20 cellular contexts compared by ENCODE assay signal in the genomic region with DNA sequence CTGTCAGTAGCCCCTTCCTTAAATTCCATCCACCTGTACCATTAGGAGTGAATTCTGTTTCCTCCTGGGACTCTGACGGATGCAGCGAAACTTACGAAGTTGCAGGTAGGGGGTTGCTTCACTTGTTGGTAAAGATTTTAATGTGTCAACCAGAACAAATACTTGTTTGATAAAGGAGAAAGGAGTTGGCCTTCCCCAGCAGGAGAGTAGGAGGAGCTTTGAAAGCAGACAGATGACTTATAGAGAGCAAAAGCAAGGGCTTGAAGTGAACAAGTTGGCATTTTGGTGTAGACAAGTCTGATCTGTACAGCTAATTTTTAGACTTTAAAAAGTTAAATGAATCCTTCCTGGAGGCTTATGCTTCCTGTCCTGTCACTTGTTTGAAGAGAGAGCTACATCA. TPM values are rescaled to one million over a fixed set of nuclear protein-coding genes. Genes with fewer than 3 reads are reported as not detected.
A peak's percentile ranks its signal among the peaks of the same experiment; 100 is the strongest.
DNase-seq lines count a peak whose midpoint lies in the region; ATAC-seq and TF ChIP-seq lines count a peak whose summit lies in the region.
"Had no signal": no experiment of that assay in that cellular context is flagged by ENCODE, and none has a peak within 500 bp of the region (broad histone marks: within the 10 kb centered on the region; RNA-seq: fewer than 3 reads in every experiment).

No MANE protein-coding gene starts in this region.

- H3K27me3 ChIP-seq in BLaER1 treated with 17β-estradiol and CSF1 and Interleukin-3, amounts not matched to agents 10 nM and 100 nM = no peaks in the 10 kb centered on the region
- H3K27me3 ChIP-seq in body of pancreas (no peaks in the 10 kb centered on the region), endodermal cell (ENCODE audit: control insufficient read depth, insufficient read depth, low read length, poor library complexity, severe bottlenecking) (no peaks in the 10 kb centered on the region)
- no peaks in the 10 kb centered on the region for H3K27me3 ChIP-seq in naive thymus-derived CD4-positive, alpha-beta T cell (ENCODE audit: control insufficient read depth in 2 of 2, insufficient read depth in 2 of 2, low read length in 2 of 2)

- peaks cover 0 to 9% (median 0%) of the 10 kb centered on the region in 11 experiments; a peak in 1 of 22 replicates for H3K36me3 ChIP-seq in BLaER1 treated with 17β-estradiol and CSF1 and Interleukin-3, amounts not matched to agents 10 nM and 100 nM
- H3K36me3 ChIP-seq in body of pancreas (replicated peaks in 1 of 2; ENCODE audit: insufficient read depth in 1 of 2, low read depth in 2 of 2) = no peaks in the 10 kb centered on the region
- H3K36me3 ChIP-seq in endodermal cell (ENCODE audit: control insufficient read depth, insufficient read depth, low read length) = no peaks in the 10 kb centered on the region
- H3K36me3 ChIP-seq in naive thymus-derived CD4-positive, alpha-beta T cell (ENCODE audit: control insufficient read depth in 2 of 3, insufficient read depth in 3 of 3, low read length in 3 of 3) = no peaks in the 10 kb centered on the region

- peaks cover 31% of the 10 kb centered on the region for H3K27me3 Mint-ChIP-seq in endodermal cell (ENCODE audit: insufficient read depth)
- H3K27me3 Mint-ChIP-seq in naive thymus-derived CD4-positive, alpha-beta T cell = peaks cover 0 to 20% (median 13%) of the 10 kb centered on the region in 5 donors

- peaks cover 10 to 41% (median 15%) of the 10 kb centered on the region in 11 experiments; a peak in 21 of 22 replicates for H3K9me3 ChIP-seq in BLaER1 treated with 17β-estradiol and CSF1 and Interleukin-3, amounts not matched to agents 10 nM and 100 nM (replicated peaks in 1 of 11)
- H3K9me3 ChIP-seq in body of pancreas = no peaks in the 10 kb centered on the region
- H3K9me3 ChIP-seq in endodermal cell (ENCODE audit: control insufficient read depth, low read length) = peaks cover 13% of the 10 kb centered on the region
- H3K9me3 ChIP-seq in naive thymus-derived CD4-positive, alpha-beta T cell (ENCODE audit: control insufficient read depth in 2 of 3, low read length in 3 of 3) = no peaks in the 10 kb centered on the region
- H3K9me3 ChIP-seq: A549, Caco-2 had no signal

- H3K27ac Mint-ChIP-seq in endodermal cell = no peak overlapping the region
- no peak overlapping the region for H3K27ac Mint-ChIP-seq in naive thymus-derived CD4-positive, alpha-beta T cell
- H3K27ac Mint-ChIP-seq: CD4-positive, CD25-positive, alpha-beta regulatory T cell; CD8-positive, alpha-beta T cell; GM23338; H9; HFFc6 had no signal

- intact Hi-C loops in body of pancreas (cut with DNase I) = no loop called here
- intact Hi-C loops in naive thymus-derived CD4-positive, alpha-beta T cell (cut with micrococcal nuclease) = no loop called here

- H3K27ac ChIP-seq in BLaER1 treated with 17β-estradiol and CSF1 and Interleukin-3, amounts not matched to agents 10 nM and 100 nM = peak overlapping the region in 8 of 11 experiments; percentile 1 to 60 (median 22); a peak in 6 of 22 replicates
- H3K27ac ChIP-seq in body of pancreas (peak overlapping the region in 3 of 4 donors; percentile 37 to 63 (median 40)), endodermal cell (ENCODE audit: low read depth, low read length) (no peak overlapping the region)
- H3K27ac ChIP-seq in naive thymus-derived CD4-positive, alpha-beta T cell (ENCODE audit: low read depth, low read length) = no peak overlapping the region
- H3K27ac ChIP-seq: A549, C4-2B had no signal

- CTCF ChIA-PET in naive thymus-derived CD4-positive, alpha-beta T cell (lab: Charles Lee) = no interaction called here

- TF ChIP-seq POLR2A in body of pancreas (IDR thresholded peaks at IDR 0.05) = no peak

- H3K36me3 Mint-ChIP-seq in endodermal cell (ENCODE audit: low read depth) = peaks cover 5% of the 10 kb centered on the region
- H3K36me3 Mint-ChIP-seq in naive thymus-derived CD4-positive, alpha-beta T cell = peaks cover 0 to 6% (median 0%) of the 10 kb centered on the region in 5 donors
- H3K36me3 Mint-ChIP-seq: CD4-positive, CD25-positive, alpha-beta regulatory T cell; CD8-positive, alpha-beta T cell had no signal

- H3K4me1 Mint-ChIP-seq in endodermal cell = peaks cover 26% of the 10 kb centered on the region
- no peaks in the 10 kb centered on the region for H3K4me1 Mint-ChIP-seq in naive thymus-derived CD4-positive, alpha-beta T cell
- H3K4me1 Mint-ChIP-seq: CD4-positive, CD25-positive, alpha-beta regulatory T cell; GM23338 had no signal

- DNase-seq in NCI-H146 (lab: John Stamatoyannopoulos, UW) (peak; percentile 62), body of pancreas (no peak), endodermal cell (no peak), AG20443 (ENCODE audit: low spot score) (no peak), GM19238 (ENCODE audit: insufficient read length, low spot score) (no peak)
- DNase-seq in naive thymus-derived CD4-positive, alpha-beta T cell = no peak
- DNase-seq: 8988T; ACHN; Caco-2; CD4-positive, CD25-positive, alpha-beta regulatory T cell; CD8-positive, alpha-beta T cell; DMS153; DND-41; H9; HFFc6 had no signal

- peak overlapping the region in 10 of 11 experiments; percentile 45 to 79 (median 61); a peak in 17 of 22 replicates for H3K4me2 ChIP-seq in BLaER1 treated with 17β-estradiol and CSF1 and Interleukin-3, amounts not matched to agents 10 nM and 100 nM
- H3K4me2 ChIP-seq: A549, GM23338 had no signal

- no peak overlapping the region for H3K4me3 Mint-ChIP-seq in endodermal cell
- no peak overlapping the region for H3K4me3 Mint-ChIP-seq in naive thymus-derived CD4-positive, alpha-beta T cell
- H3K4me3 Mint-ChIP-seq: CD4-positive, CD25-positive, alpha-beta regulatory T cell; CD8-positive, alpha-beta T cell; GM23338; H9; HFFc6 had no signal

- no peak overlapping the region for H3K4me3 ChIP-seq in BLaER1 treated with 17β-estradiol and CSF1 and Interleukin-3, amounts not matched to agents 10 nM and 100 nM
- H3K4me3 ChIP-seq in body of pancreas (no peak overlapping the region), endodermal cell (ENCODE audit: low read length) (peak overlapping the region; percentile 27)
- no peak overlapping the region for H3K4me3 ChIP-seq in naive thymus-derived CD4-positive, alpha-beta T cell (ENCODE audit: low read length)
- H3K4me3 ChIP-seq: A549, GM23338 had no signal

- WGBS in body of pancreas, 2 donors = 52 to 70% methylated on average over 3 of the region's 3 CpGs
- 43 to 94% methylated on average over 3 of the region's 3 CpGs for WGBS in endodermal cell (ENCODE audit: insufficient coverage in 1 of 2, insufficient read length in 1 of 2), 2 experiments

- TF ChIP-seq CTCF in body of pancreas (IDR thresholded peaks at IDR 0.05) (no peak), endodermal cell (conservative IDR thresholded peaks at IDR 0.05) (no peak)

- H3K9ac ChIP-seq in BLaER1 treated with 17β-estradiol and CSF1 and Interleukin-3, amounts not matched to agents 10 nM and 100 nM = no peak overlapping the region
- no peak overlapping the region for H3K9ac ChIP-seq in endodermal cell (ENCODE audit: extremely low read depth, low read length, poor library complexity, severe bottlenecking)

- peaks cover 14 to 76% (median 49%) of the 10 kb centered on the region in 10 experiments for H3K4me1 ChIP-seq in BLaER1 treated with 17β-estradiol and CSF1 and Interleukin-3, amounts not matched to agents 10 nM and 100 nM
- H3K4me1 ChIP-seq in body of pancreas (no peaks in the 10 kb centered on the region), endodermal cell (ENCODE audit: control insufficient read depth, insufficient read depth, low read length) (peaks cover 11% of the 10 kb centered on the region)
- H3K4me1 ChIP-seq in naive thymus-derived CD4-positive, alpha-beta T cell (ENCODE audit: control insufficient read depth in 2 of 2, insufficient read depth in 2 of 2, low read length in 2 of 2) = no peaks in the 10 kb centered on the region
- H3K4me1 ChIP-seq: A549, Caco-2 had no signal

- POLR2A ChIA-PET in naive thymus-derived CD4-positive, alpha-beta T cell (lab: Charles Lee) = no interaction called here

- peak; percentile 24 for ATAC-seq in body of pancreas
- ATAC-seq in naive thymus-derived CD4-positive, alpha-beta T cell = no peak
- ATAC-seq: A549; CD8-positive, alpha-beta T cell; GM23338 had no signal

- H3K9me3 Mint-ChIP-seq in endodermal cell = peaks cover 15% of the 10 kb centered on the region
- H3K9me3 Mint-ChIP-seq in naive thymus-derived CD4-positive, alpha-beta T cell = peaks cover under 1 to 13% (median 5%) of the 10 kb centered on the region in 11 donors
- H3K9me3 Mint-ChIP-seq: HFFc6 had no signal

- no peaks in the 10 kb centered on the region for H4K20me1 ChIP-seq in BLaER1 treated with 17β-estradiol and CSF1 and Interleukin-3, amounts not matched to agents 10 nM and 100 nM

RNA-seq across cellular contexts. Expression of a gene that starts 38.1 kb away (rescaled TPM):
- total RNA-seq in body of pancreas = 1 to 10 TPM; 2.0 to 4.4 TPM
- total RNA-seq in endodermal cell = 1 to 10 TPM; 2.1 to 4.1 TPM
- polyA plus RNA-seq in endodermal cell (2013, experiment 1 of 2) = 2.0 TPM
- 1.6 TPM for polyA plus RNA-seq in endodermal cell (2013, experiment 2 of 2)
- total RNA-seq in naive thymus-derived CD4-positive, alpha-beta T cell = 1 to 10 TPM in 4 of 5 experiments, under 1 TPM in 1; 0.85 to 2.0 (median 1.4) TPM
- under 1 TPM in 1 of 2 donors, not detected in 1; 0.12 TPM for polyA plus RNA-seq in naive thymus-derived CD4-positive, alpha-beta T cell
- total RNA-seq: H4 had no signal
- polyA plus RNA-seq: CD4-positive, CD25-positive, alpha-beta regulatory T cell had no signal

Comparison
In these comparisons a context has a peak if more than half of its experiments do, and no peak if none do; other contexts are left out.
1. H3K27ac ChIP-seq: peak in BLaER1 treated with 17β-estradiol and CSF1 and Interleukin-3, amounts not matched to agents 10 nM and 100 nM (8 of 11) and body of pancreas (3 of 4); none in endodermal cell (single experiment) and naive thymus-derived CD4-positive, alpha-beta T cell (single experiment).